Comparison of ENCODE assay signal across 18 cellular contexts in genomic region chr9:36039696-36040095, GRCh38. TPM values are rescaled to one million over a fixed set of nuclear protein-coding genes. Genes with fewer than 3 reads are reported as not detected.
A peak's percentile ranks its signal among the peaks of the same experiment; 100 is the strongest.
DNase-seq lines count a peak whose midpoint lies in the region; FAIRE-seq and TF ChIP-seq lines count a peak whose summit lies in the region.
"Had no signal": no experiment of that assay in that cellular context is flagged by ENCODE, and none has a peak within 500 bp of the region (broad histone marks: within the 10 kb centered on the region; RNA-seq: fewer than 3 reads in every experiment).

No MANE protein-coding gene starts in this region.

- H3K4me2 ChIP-seq in mammary epithelial cell (ENCODE audit: insufficient read depth, low read depth, low read length) = peak overlapping the region; percentile 58

- H2AFZ ChIP-seq in mammary epithelial cell (ENCODE audit: low read depth, low read length) = no peak overlapping the region

- no peak overlapping the region for H3K9ac ChIP-seq in mammary epithelial cell (ENCODE audit: insufficient read depth, low read length)

- H3K4me3 ChIP-seq in mammary epithelial cell (replicated peaks in 1 of 3; ENCODE audit: insufficient read depth in 1 of 3, low read depth in 2 of 3, low read length in 3 of 3) = no peak overlapping the region
- no peak overlapping the region for H3K4me3 ChIP-seq in breast epithelium
- no peak overlapping the region for H3K4me3 ChIP-seq in astrocyte of the spinal cord (ENCODE audit: low read depth, low read length)
- H3K4me3 ChIP-seq in foreskin fibroblast (ENCODE audit: low read depth in 1 of 2, low read length in 2 of 2) = peak overlapping the region; percentile 75 to 99
- H3K4me3 ChIP-seq in dorsolateral prefrontal cortex = peak overlapping the region in 2 of 59 donors; percentile 0 to 4
- H3K4me3 ChIP-seq: right lobe of liver, thyroid gland had no signal

- 0% methylated on average over 1 of the region's 1 CpG for WGBS in mammary epithelial cell (ENCODE audit: low coverage, missing lambda C conversion rate)

- no peaks in the 10 kb centered on the region for H4K20me1 ChIP-seq in mammary epithelial cell (ENCODE audit: insufficient read depth, low read length)

- H3K4me1 ChIP-seq in mammary epithelial cell (ENCODE audit: insufficient read depth, low read length) (peaks cover 45% of the 10 kb centered on the region), breast epithelium (no peaks in the 10 kb centered on the region)
- H3K4me1 ChIP-seq: right lobe of liver had no signal

- H3K27ac ChIP-seq in mammary epithelial cell (ENCODE audit: insufficient read depth, low read depth, low read length) (peak overlapping the region; percentile 57), breast epithelium (no peak overlapping the region), dorsolateral prefrontal cortex (peak overlapping the region in 6 of 59 donors; percentile 5 to 73 (median 27))
- H3K27ac ChIP-seq: 22Rv1, right lobe of liver, thyroid gland had no signal

- no peak for TF ChIP-seq POLR2A in breast epithelium (IDR thresholded peaks at IDR 0.05)

- CTCF ChIA-PET in mammary epithelial cell (lab: Charles Lee; ENCODE audit: low non-redundant PET) = no interaction called here

- peaks cover 51% of the 10 kb centered on the region for H3K79me2 ChIP-seq in mammary epithelial cell (ENCODE audit: insufficient read depth, low read length)

- TF ChIP-seq CTCF in mammary epithelial cell (conservative IDR thresholded peaks at IDR 0.05 in 1 of 2, IDR thresholded peaks at IDR 0.05 in 1 of 2; ENCODE audit: extremely low read depth in 1 of 2, insufficient read depth in 1 of 2, low read depth in 1 of 2, low read length in 2 of 2) (no peak), breast epithelium (IDR thresholded peaks at IDR 0.05) (no peak), astrocyte of the spinal cord (IDR thresholded peaks at IDR 0.05; ENCODE audit: low read depth, low read length) (no peak), foreskin fibroblast (IDR thresholded peaks at IDR 0.05; ENCODE audit: low read depth, low read length) (no peak), dorsolateral prefrontal cortex (IDR thresholded peaks at IDR 0.05 in 54 of 56, conservative IDR thresholded peaks at IDR 0.05 in 2 of 56; ENCODE audit: low read depth in 1 of 56, partially characterized antibody in 56 of 56) (no peak), D721Med (IDR thresholded peaks at IDR 0.05; ENCODE audit: insufficient read depth, missing control alignments) (no peak)

- dilution Hi-C loops in mammary epithelial cell (cut with HindIII; ENCODE audit: low sequenced_read_pairs) = loop anchor here (5.0 kb wide), 1 partner anchor 38 kb away; no protein-coding TSS in a partner anchor

- no peaks in the 10 kb centered on the region for H3K9me3 ChIP-seq in mammary epithelial cell (replicated peaks; ENCODE audit: insufficient read depth, low read length)
- H3K9me3 ChIP-seq in breast epithelium = no peaks in the 10 kb centered on the region
- H3K9me3 ChIP-seq: right lobe of liver, thyroid gland had no signal

- FAIRE-seq in D721Med (lab: Jason Lieb, UNC) = no peak
- FAIRE-seq: GM12892 had no signal

- in situ Hi-C loops in mammary epithelial cell (cut with MboI; ENCODE audit: low sequenced_read_pairs in 2 of 2) (no loop called here), astrocyte of the spinal cord (cut with HindIII; ENCODE audit: low sequenced_read_pairs) (no loop called here)

- H3K27me3 ChIP-seq in mammary epithelial cell (ENCODE audit: insufficient read depth, low read length) (no peaks in the 10 kb centered on the region), breast epithelium (no peaks in the 10 kb centered on the region), dorsolateral prefrontal cortex (no peaks in the 10 kb centered on the region)
- H3K27me3 ChIP-seq: right lobe of liver, thyroid gland had no signal

- BruUV-seq in mammary epithelial cell (replicated peaks; lab: Mats Ljungman, UMichigan) = no TSS peak

- intact Hi-C loops in mammary epithelial cell (cut with micrococcal nuclease) = loop anchor here (5.0 kb wide), 2 partner anchors 33 to 63 kb away; no protein-coding TSS in a partner anchor
- intact Hi-C loops in breast epithelium (cut with DNase I; ENCODE audit: low total_unique reads) = no loop called here
- intact Hi-C loops in dorsolateral prefrontal cortex (cut with DNase I) = loop anchor here in 1 of 2 donors (5.0 to 10.0 kb wide), 2 partner anchors 108 to 155 kb away; partner anchors contain the start of gene CLTA
- intact Hi-C loops in posterior vena cava (cut with DNase I) = loop anchor here in 1 of 2 donors (10.0 kb wide), 1 partner anchor 125 kb away; the partner anchor contains the start of gene CCIN

- H3K36me3 ChIP-seq in mammary epithelial cell (ENCODE audit: insufficient read depth, low read length) = no peaks in the 10 kb centered on the region
- no peaks in the 10 kb centered on the region for H3K36me3 ChIP-seq in breast epithelium
- H3K36me3 ChIP-seq: right lobe of liver, thyroid gland had no signal

- DNase-seq in mammary epithelial cell (peak; percentile 32), breast epithelium (ENCODE audit: low spot score in 2 of 2) (no peak), astrocyte of the spinal cord (ENCODE audit: low read depth, low spot score) (peak; percentile 19), foreskin fibroblast (peak in 1 of 2 donors; percentile 76), SIG-M5 (lab: John Stamatoyannopoulos, UW) (no peak), dorsolateral prefrontal cortex (no peak), posterior vena cava (ENCODE audit: low spot score) (no peak), D721Med (ENCODE audit: insufficient read length, low spot score) (no peak)
- DNase-seq: activated CD4-positive, CD25-positive, alpha-beta regulatory T cell; activated CD8-positive, alpha-beta memory T cell treated with anti-CD3 and anti-CD28 coated beads, Interleukin-2, amount 10 ng/mL, durations not matched to agents 7 days and 5 days; activated gamma-delta T cell treated with Interleukin-2 at 50 U/mL for 16 hours; NCI-H2081 treated with DMSO at 0.1 percent for 48 hours; right lobe of liver; stimulated activated CD4-positive, alpha-beta T cell treated with anti-CD3 and anti-CD28 coated beads, Interleukin-2, amount 100 ng/mL, for 48 hours; T-helper 2 cell; thyroid gland had no signal

RNA-seq across cellular contexts. Expression of gene RECK, which starts 3.0 kb away (rescaled TPM):
- total RNA-seq in mammary epithelial cell = 10 to 100 TPM in 1 of 2 donors, 1 to 10 TPM in 1; 5.6 to 12.7 TPM
- polyA plus RNA-seq in mammary epithelial cell = 4.1 TPM
- polyA minus RNA-seq in mammary epithelial cell = 5.5 TPM
- total RNA-seq in breast epithelium = 10 to 100 TPM; 12.7 to 25.6 (median 17.7) TPM
- 10 to 100 TPM in 91 of 120 experiments, 1 to 10 TPM in 29; 6.6 to 15.7 (median 11.5) TPM for total RNA-seq in dorsolateral prefrontal cortex
- 10 to 100 TPM; 20.1 to 30.3 TPM for total RNA-seq in posterior vena cava

Comparison
In these comparisons a context has a peak if more than half of its experiments do, and no peak if none do; other contexts are left out.
1. DNase-seq: peak in mammary epithelial cell (single experiment) and astrocyte of the spinal cord (single experiment); none in breast epithelium (0 of 2), SIG-M5 (single experiment), dorsolateral prefrontal cortex (0 of 10), posterior vena cava (single experiment) and D721Med (single experiment).
2. H3K4me3 ChIP-seq: peak in foreskin fibroblast (2 of 2); none in mammary epithelial cell (0 of 3), breast epithelium (0 of 3) and astrocyte of the spinal cord (single experiment).